In the genomic region with DNA sequence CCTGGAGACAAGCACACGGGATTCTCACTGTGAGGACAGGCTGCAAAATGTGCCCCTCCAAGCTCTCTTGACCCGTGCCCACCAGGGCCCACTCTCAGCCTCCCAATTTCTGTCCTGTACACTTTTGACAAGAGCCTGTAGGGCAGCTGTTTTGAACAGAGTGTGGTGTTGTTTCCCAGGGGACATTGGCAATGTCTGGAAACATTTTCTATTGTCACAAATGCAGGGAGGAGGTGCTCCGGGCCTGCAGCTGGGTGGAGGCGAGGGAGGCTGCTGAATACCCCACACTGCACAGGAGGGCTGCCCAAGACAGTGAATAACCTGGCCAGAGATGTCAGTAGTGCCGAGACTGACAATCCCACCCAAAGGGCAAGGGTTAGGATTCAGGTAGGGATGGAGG, we compare ENCODE assay signal across 15 cellular contexts. TPM values are rescaled to one million over a fixed set of nuclear protein-coding genes. Genes with fewer than 3 reads are reported as not detected.
DNase-seq lines count a peak whose midpoint lies in the region; ATAC-seq and TF ChIP-seq lines count a peak whose summit lies in the region.
"Had no signal": no experiment of that assay in that cellular context is flagged by ENCODE, and none has a peak within 500 bp of the region (broad histone marks: within the 10 kb centered on the region; RNA-seq: fewer than 3 reads in every experiment).

No MANE protein-coding gene starts in this region.

- H3K4me1 ChIP-seq in neural progenitor cell: no peaks in the 10 kb centered on the region
- peaks cover 40 to 62% (median 53%) of the 10 kb centered on the region in 4 donors for H3K4me1 ChIP-seq in upper lobe of left lung
- H3K4me1 ChIP-seq: Caco-2, prostate gland had no signal

- H4K20me1 ChIP-seq in neural progenitor cell (ENCODE audit: low read depth): peaks cover 68% of the 10 kb centered on the region

- H3F3A ChIP-seq in neural progenitor cell (ENCODE audit: low read depth): no peaks in the 10 kb centered on the region

- H3K27me3 ChIP-seq in neural progenitor cell (no peaks in the 10 kb centered on the region), upper lobe of left lung (no peaks in the 10 kb centered on the region)
- H3K27me3 ChIP-seq: SJCRH30 had no signal

- no peaks in the 10 kb centered on the region for H3K9me3 Mint-ChIP-seq in activated CD4-positive, alpha-beta T cell treated with anti-CD3 and anti-CD28 coated beads, Interleukin-2, amount 10 ng/mL, durations not matched to agents 7 days and 5 days
- H3K9me3 Mint-ChIP-seq in brain: no peaks in the 10 kb centered on the region
- H3K9me3 Mint-ChIP-seq in neural progenitor cell: no peaks in the 10 kb centered on the region
- H3K9me3 Mint-ChIP-seq in activated T-helper 1 cell treated with anti-CD3 and anti-CD28 coated beads, Interleukin-12 subunit alpha, Interleukin-12 subunit beta, Interleukin-2, Interleukin-4 antibody, amounts not matched to agents 30 ng/mL and 10 ng/mL and 1 ng/mL, durations not matched to agents 14 hours and 24 hours and 36 hours: no peaks in the 10 kb centered on the region

- H3K27ac ChIP-seq in neural progenitor cell: peak overlapping the region; percentile 49
- peak overlapping the region; percentile 45 to 82 (median 80) for H3K27ac ChIP-seq in upper lobe of left lung
- H3K27ac ChIP-seq: prostate gland, SJCRH30 had no signal

- H3K79me2 ChIP-seq in neural progenitor cell (ENCODE audit: low read depth): peaks cover 12% of the 10 kb centered on the region

- H3K4me3 ChIP-seq in neural progenitor cell (no peak overlapping the region), upper lobe of left lung (no peak overlapping the region)
- H3K4me3 ChIP-seq: prostate gland, SJCRH30 had no signal

- no peak for DNase-seq in activated CD4-positive, alpha-beta T cell treated with anti-CD3 and anti-CD28 coated beads, Interleukin-2, amount 10 ng/mL, durations not matched to agents 7 days and 5 days
- DNase-seq in activated CD4-positive, alpha-beta T cell treated with anti-CD3 and anti-CD28 coated beads, Interleukin-2, amount 50 U/mL, for 48 hours: no peak
- DNase-seq in neural progenitor cell (ENCODE audit: low spot score): no peak
- DNase-seq in upper lobe of left lung: no peak
- no peak for DNase-seq in activated T-helper 1 cell treated with anti-CD3 and anti-CD28 coated beads, Interleukin-12 subunit alpha, Interleukin-12 subunit beta, Interleukin-2, Interleukin-4 antibody, amounts not matched to agents 30 ng/mL and 10 ng/mL and 1 ng/mL, durations not matched to agents 14 hours and 24 hours and 36 hours (ENCODE audit: low spot score)
- no peak for DNase-seq in SKM-1 treated with dmso at 0.1 percent for 144 hours (lab: John Stamatoyannopoulos, UW; ENCODE audit: unreplicated experiment)
- DNase-seq: activated gamma-delta T cell; Caco-2; NCI-H187; SJCRH30; stimulated activated CD4-positive, alpha-beta T cell treated with anti-CD3 and anti-CD28 coated beads, Interleukin-15, amount 100 ng/mL, for 24 hours had no signal

- intact Hi-C loops in activated T-helper 1 cell treated with anti-CD3 and anti-CD28 coated beads, Interleukin-12 subunit alpha, Interleukin-12 subunit beta, Interleukin-2, Interleukin-4 antibody, amounts not matched to agents 30 ng/mL and 10 ng/mL and 1 ng/mL, durations not matched to agents 14 hours and 24 hours and 36 hours (cut with micrococcal nuclease): no loop called here

- peak overlapping the region; percentile 20 for H3K27ac Mint-ChIP-seq in activated CD4-positive, alpha-beta T cell treated with anti-CD3 and anti-CD28 coated beads, Interleukin-2, amount 10 ng/mL, durations not matched to agents 7 days and 5 days
- H3K27ac Mint-ChIP-seq in brain (peak overlapping the region; percentile 34 to 95 (median 82)), neural progenitor cell (peak overlapping the region; percentile 4)
- H3K27ac Mint-ChIP-seq in activated T-helper 1 cell treated with anti-CD3 and anti-CD28 coated beads, Interleukin-12 subunit alpha, Interleukin-12 subunit beta, Interleukin-2, Interleukin-4 antibody, amounts not matched to agents 30 ng/mL and 10 ng/mL and 1 ng/mL, durations not matched to agents 14 hours and 24 hours and 36 hours: no peak overlapping the region

- TF ChIP-seq CTCF in brain (conservative IDR thresholded peaks at IDR 0.05) (no peak), neural progenitor cell (IDR thresholded peaks at IDR 0.05) (no peak), upper lobe of left lung (IDR thresholded peaks at IDR 0.05) (no peak)

- H3K4me3 Mint-ChIP-seq in activated CD4-positive, alpha-beta T cell treated with anti-CD3 and anti-CD28 coated beads, Interleukin-2, amount 10 ng/mL, durations not matched to agents 7 days and 5 days: no peak overlapping the region
- peak overlapping the region in 3 of 5 experiments; percentile 8 to 54 (median 35) for H3K4me3 Mint-ChIP-seq in brain
- no peak overlapping the region for H3K4me3 Mint-ChIP-seq in neural progenitor cell
- no peak overlapping the region for H3K4me3 Mint-ChIP-seq in activated T-helper 1 cell treated with anti-CD3 and anti-CD28 coated beads, Interleukin-12 subunit alpha, Interleukin-12 subunit beta, Interleukin-2, Interleukin-4 antibody, amounts not matched to agents 30 ng/mL and 10 ng/mL and 1 ng/mL, durations not matched to agents 14 hours and 24 hours and 36 hours

- no peak for TF ChIP-seq POLR2A in upper lobe of left lung (IDR thresholded peaks at IDR 0.05)

- H3K36me3 ChIP-seq in neural progenitor cell (no peaks in the 10 kb centered on the region), upper lobe of left lung (no peaks in the 10 kb centered on the region)
- H3K36me3 ChIP-seq: prostate gland, SJCRH30 had no signal

- no peak overlapping the region for H3K4me2 ChIP-seq in neural progenitor cell

- H2AFZ ChIP-seq in neural progenitor cell (replicated peaks): no peak overlapping the region

- CTCF ChIA-PET in activated CD4-positive, alpha-beta T cell treated with anti-CD3 and anti-CD28 coated beads, Interleukin-2, amount 10 ng/mL, durations not matched to agents 7 days and 5 days (lab: Charles Lee): no interaction called here

- ATAC-seq in upper lobe of left lung (ENCODE audit: low FRiP score in 2 of 2) (no peak), HG02970 (IDR thresholded peaks at IDR 0.05; ENCODE audit: low FRiP score, unreplicated experiment) (no peak)

- H3K9me3 ChIP-seq in neural progenitor cell (ENCODE audit: low read depth) (no peaks in the 10 kb centered on the region), upper lobe of left lung (no peaks in the 10 kb centered on the region)
- H3K9me3 ChIP-seq: Caco-2, prostate gland, SJCRH30 had no signal

- TF ChIP-seq EP300 in upper lobe of left lung (IDR thresholded peaks at IDR 0.05): no peak

- POLR2A ChIA-PET in activated CD4-positive, alpha-beta T cell treated with anti-CD3 and anti-CD28 coated beads, Interleukin-2, amount 10 ng/mL, durations not matched to agents 7 days and 5 days (lab: Charles Lee): no interaction called here

- 71 to 87% methylated on average over 4 to 5 of the region's 5 CpGs for WGBS in upper lobe of left lung, 2 donors

- H3K4me1 Mint-ChIP-seq in activated CD4-positive, alpha-beta T cell treated with anti-CD3 and anti-CD28 coated beads, Interleukin-2, amount 10 ng/mL, durations not matched to agents 7 days and 5 days: peaks cover 43% of the 10 kb centered on the region
- H3K4me1 Mint-ChIP-seq in brain: peaks cover 90% of the 10 kb centered on the region
- peaks cover 52% of the 10 kb centered on the region for H3K4me1 Mint-ChIP-seq in neural progenitor cell
- peaks cover 29% of the 10 kb centered on the region for H3K4me1 Mint-ChIP-seq in activated T-helper 1 cell treated with anti-CD3 and anti-CD28 coated beads, Interleukin-12 subunit alpha, Interleukin-12 subunit beta, Interleukin-2, Interleukin-4 antibody, amounts not matched to agents 30 ng/mL and 10 ng/mL and 1 ng/mL, durations not matched to agents 14 hours and 24 hours and 36 hours (ENCODE audit: low read depth)

- no peak overlapping the region for H3K9ac ChIP-seq in neural progenitor cell

- H3K27me3 Mint-ChIP-seq in activated CD4-positive, alpha-beta T cell treated with anti-CD3 and anti-CD28 coated beads, Interleukin-2, amount 10 ng/mL, durations not matched to agents 7 days and 5 days: peaks cover 1% of the 10 kb centered on the region
- no peaks in the 10 kb centered on the region for H3K27me3 Mint-ChIP-seq in brain
- peaks cover 4% of the 10 kb centered on the region for H3K27me3 Mint-ChIP-seq in neural progenitor cell (ENCODE audit: insufficient read depth, low read depth)
- peaks cover 9% of the 10 kb centered on the region for H3K27me3 Mint-ChIP-seq in activated T-helper 1 cell treated with anti-CD3 and anti-CD28 coated beads, Interleukin-12 subunit alpha, Interleukin-12 subunit beta, Interleukin-2, Interleukin-4 antibody, amounts not matched to agents 30 ng/mL and 10 ng/mL and 1 ng/mL, durations not matched to agents 14 hours and 24 hours and 36 hours (ENCODE audit: insufficient read depth)

- no peaks in the 10 kb centered on the region for H3K36me3 Mint-ChIP-seq in activated CD4-positive, alpha-beta T cell treated with anti-CD3 and anti-CD28 coated beads, Interleukin-2, amount 10 ng/mL, durations not matched to agents 7 days and 5 days (ENCODE audit: low read depth)
- peaks cover 28% of the 10 kb centered on the region for H3K36me3 Mint-ChIP-seq in brain
- peaks cover 3% of the 10 kb centered on the region for H3K36me3 Mint-ChIP-seq in neural progenitor cell
- no peaks in the 10 kb centered on the region for H3K36me3 Mint-ChIP-seq in activated T-helper 1 cell treated with anti-CD3 and anti-CD28 coated beads, Interleukin-12 subunit alpha, Interleukin-12 subunit beta, Interleukin-2, Interleukin-4 antibody, amounts not matched to agents 30 ng/mL and 10 ng/mL and 1 ng/mL, durations not matched to agents 14 hours and 24 hours and 36 hours (ENCODE audit: low read depth)

RNA-seq across cellular contexts. Expression of gene CEP295NL, which starts 10.5 kb away (rescaled TPM):
- under 1 TPM in 1 of 2 experiments, not detected in 1; 0.10 TPM for total RNA-seq in activated CD4-positive, alpha-beta T cell treated with anti-CD3 and anti-CD28 coated beads, Interleukin-2, amount 10 ng/mL, durations not matched to agents 7 days and 5 days
- polyA plus RNA-seq in brain (ENCODE audit: insufficient read depth, low read depth, low replicate concordance): 0.20 TPM
- 0.28 and 0.39 TPM in 2 replicates for total RNA-seq in neural progenitor cell (ENCODE audit: low replicate concordance)
- total RNA-seq in upper lobe of left lung: 10 to 100 TPM in 2 of 6 donors, 1 to 10 TPM in 4; 2.6 to 61.8 (median 4.2) TPM
- total RNA-seq in activated T-helper 1 cell treated with anti-CD3 and anti-CD28 coated beads, Interleukin-12 subunit alpha, Interleukin-12 subunit beta, Interleukin-2, Interleukin-4 antibody, amounts not matched to agents 30 ng/mL and 10 ng/mL and 1 ng/mL, durations not matched to agents 14 hours and 24 hours and 36 hours: not detected in 2 replicates
- total RNA-seq: activated CD8-positive, alpha-beta memory T cell treated with anti-CD3 and anti-CD28 coated beads for 36 hours had no signal

RNA-seq across cellular contexts. Expression of gene TIMP2, which starts 32.7 kb away (rescaled TPM):
- 1 to 10 TPM; 2.4 to 2.6 TPM for total RNA-seq in activated CD4-positive, alpha-beta T cell treated with anti-CD3 and anti-CD28 coated beads, Interleukin-2, amount 10 ng/mL, durations not matched to agents 7 days and 5 days
- 314 TPM for polyA plus RNA-seq in brain (ENCODE audit: insufficient read depth, low read depth, low replicate concordance)
- total RNA-seq in neural progenitor cell (ENCODE audit: low replicate concordance) (19.8 and 22.3 TPM in 2 replicates), upper lobe of left lung (100 to 1,000 TPM in 4 of 6 donors, 10 to 100 TPM in 2; 60.8 to 313 (median 145) TPM)
- total RNA-seq in activated T-helper 1 cell treated with anti-CD3 and anti-CD28 coated beads, Interleukin-12 subunit alpha, Interleukin-12 subunit beta, Interleukin-2, Interleukin-4 antibody, amounts not matched to agents 30 ng/mL and 10 ng/mL and 1 ng/mL, durations not matched to agents 14 hours and 24 hours and 36 hours: 1.0 and 1.1 TPM in 2 replicates

RNA-seq across cellular contexts. Expression of gene USP36, which starts 51.9 kb away (rescaled TPM):
- 10 to 100 TPM; 79.0 to 92.9 TPM for total RNA-seq in activated CD4-positive, alpha-beta T cell treated with anti-CD3 and anti-CD28 coated beads, Interleukin-2, amount 10 ng/mL, durations not matched to agents 7 days and 5 days
- 24.7 TPM for polyA plus RNA-seq in brain (ENCODE audit: insufficient read depth, low read depth, low replicate concordance)
- total RNA-seq in neural progenitor cell (ENCODE audit: low replicate concordance) (16.6 and 20.4 TPM in 2 replicates), upper lobe of left lung (10 to 100 TPM; 31.1 to 76.5 (median 55.4) TPM)
- total RNA-seq in activated T-helper 1 cell treated with anti-CD3 and anti-CD28 coated beads, Interleukin-12 subunit alpha, Interleukin-12 subunit beta, Interleukin-2, Interleukin-4 antibody, amounts not matched to agents 30 ng/mL and 10 ng/mL and 1 ng/mL, durations not matched to agents 14 hours and 24 hours and 36 hours: 126 and 138 TPM in 2 replicates

Comparison
In these comparisons a context has a peak if more than half of its experiments do, and no peak if none do; other contexts are left out.
1. H3K4me3 Mint-ChIP-seq: peak in brain (3 of 5); none in activated CD4-positive, alpha-beta T cell treated with anti-CD3 and anti-CD28 coated beads, Interleukin-2, amount 10 ng/mL, durations not matched to agents 7 days and 5 days (single experiment), neural progenitor cell (single experiment) and activated T-helper 1 cell treated with anti-CD3 and anti-CD28 coated beads, Interleukin-12 subunit alpha, Interleukin-12 subunit beta, Interleukin-2, Interleukin-4 antibody, amounts not matched to agents 30 ng/mL and 10 ng/mL and 1 ng/mL, durations not matched to agents 14 hours and 24 hours and 36 hours (single experiment).